Comparison of ENCODE assay signal across 29 cellular contexts in the genomic region with DNA sequence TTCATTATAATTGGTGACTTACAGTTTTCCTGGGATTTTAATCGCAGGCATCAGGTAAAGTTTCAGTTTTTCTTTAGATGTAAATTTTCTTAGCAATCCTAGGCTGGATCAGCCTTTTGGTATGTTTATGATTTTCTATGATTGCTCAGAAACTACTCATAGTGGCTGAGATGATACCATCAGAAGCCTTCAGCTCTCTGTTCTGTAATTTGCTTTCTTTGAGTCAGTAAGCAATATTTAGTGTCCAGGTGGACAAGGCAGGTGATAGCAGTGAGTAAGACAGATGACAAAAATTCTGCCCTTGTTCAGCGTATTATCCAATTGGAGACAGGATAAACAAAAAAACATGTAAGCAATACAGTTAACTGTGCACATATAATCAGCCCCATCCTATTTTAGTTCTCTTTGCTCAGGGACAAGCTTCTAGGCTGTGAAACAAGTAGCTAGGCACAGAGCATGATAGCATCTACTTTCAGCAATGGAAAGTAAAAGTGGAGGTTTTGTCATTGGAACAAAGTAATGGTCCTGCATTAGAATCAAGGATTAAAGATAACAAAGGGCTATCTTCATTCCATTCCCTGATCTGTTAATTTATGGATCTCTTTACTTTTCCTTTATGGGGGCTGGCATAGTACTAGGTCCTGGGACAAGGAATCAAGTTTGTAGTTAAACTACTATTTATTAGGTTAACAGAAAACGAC.
DNase-seq lines count a peak whose midpoint lies in the region; ATAC-seq and TF ChIP-seq lines count a peak whose summit lies in the region.
"Had no signal": no experiment of that assay in that cellular context is flagged by ENCODE, and none has a peak within 500 bp of the region (broad histone marks: within the 10 kb centered on the region; RNA-seq: fewer than 3 reads in every experiment).

No MANE protein-coding gene starts in this region.

- no peaks in the 10 kb centered on the region for H3K9me3 Mint-ChIP-seq in activated T-cell treated with anti-CD3 and anti-CD28 coated beads, Interleukin-2, amount 50 U/mL, for 72 hours
- H3K9me3 Mint-ChIP-seq in stimulated activated effector memory CD8-positive, alpha-beta T cell treated with anti-CD3 and anti-CD28 coated beads, Interleukin-12 subunit alpha, Interleukin-12 subunit beta, amount 100 ng/mL, for 72 hours = no peaks in the 10 kb centered on the region
- H3K9me3 Mint-ChIP-seq: activated naive CD8-positive, alpha-beta T cell treated with anti-CD3 and anti-CD28 coated beads, Interleukin-2, amount 10 ng/mL, durations not matched to agents 7 days and 5 days; CD14-positive monocyte; effector memory CD8-positive, alpha-beta T cell; natural killer cell treated with Interleukin-12 subunit alpha and Interleukin-12 subunit beta and Interleukin-15 and Interleukin-18, amount 100 ng/mL, for 72 hours had no signal

- peak; percentile 27 to 61 for ATAC-seq in activated T-cell treated with anti-CD3 and anti-CD28 coated beads, Interleukin-2, amount 50 U/mL, for 72 hours (replicated peaks in 1 of 2)
- peak; percentile 62 for ATAC-seq in stimulated activated effector memory CD8-positive, alpha-beta T cell treated with anti-CD3 and anti-CD28 coated beads, Interleukin-12 subunit alpha, Interleukin-12 subunit beta, amount 100 ng/mL, for 72 hours
- ATAC-seq: effector memory CD8-positive, alpha-beta T cell; heart left ventricle; natural killer cell treated with Interleukin-12 subunit alpha and Interleukin-12 subunit beta and Interleukin-15 and Interleukin-18, amount 100 ng/mL, for 72 hours; T-helper 17 cell had no signal

- no peak for TF ChIP-seq CTCF in epithelial cell of esophagus (IDR thresholded peaks at IDR 0.05; ENCODE audit: insufficient read depth, low read depth, low read length, missing control alignments)

- H3K27me3 ChIP-seq in NT2/D1 (ENCODE audit: insufficient read depth, insufficient read length) = no peaks in the 10 kb centered on the region
- H3K27me3 ChIP-seq: heart left ventricle, upper lobe of left lung had no signal

- no peak for DNase-seq in activated T-cell treated with anti-CD3 and anti-CD28 coated beads, Interleukin-2, amount 50 U/mL, for 72 hours
- no peak for DNase-seq in activated T-cell treated with anti-CD3 and anti-CD28 coated beads, Interleukin-2, amount 50 U/mL, for 48 hours
- peak; percentile 6 for DNase-seq in NT2/D1 (ENCODE audit: low read depth, low spot score)
- peak; percentile 22 for DNase-seq in epithelial cell of esophagus (ENCODE audit: low read depth)
- DNase-seq in stimulated activated effector memory CD8-positive, alpha-beta T cell treated with anti-CD3 and anti-CD28 coated beads, Interleukin-12 subunit alpha, Interleukin-12 subunit beta, amount 100 ng/mL, for 72 hours (ENCODE audit: low spot score in 2 of 2) = no peak
- no peak for DNase-seq in AG20443 (ENCODE audit: low spot score)
- DNase-seq in HK-2 (ENCODE audit: unreplicated experiment) = no peak
- no peak for DNase-seq in stimulated activated naive CD4-positive, alpha-beta T cell (lab: John Stamatoyannopoulos, UW)
- DNase-seq: activated CD4-positive, CD25-positive, alpha-beta regulatory T cell treated with anti-CD3 and anti-CD28 coated beads, Interleukin-2, amount 50 U/mL, for 72 hours; activated effector memory CD4-positive, alpha-beta T cell treated with Interleukin-2 at 50 U/mL for 16 hours; activated naive CD8-positive, alpha-beta T cell treated with anti-CD3 and anti-CD28 coated beads, Interleukin-2, amount 10 ng/mL, durations not matched to agents 7 days and 5 days; Caco-2; central memory CD4-positive, alpha-beta T cell; cortex of kidney; DMS53; effector memory CD8-positive, alpha-beta T cell; heart left ventricle; MM.1S; NCI-H2029; NCI-H526; PC-9; Right ventricle myocardium superior; stimulated activated CD4-positive, alpha-beta T cell treated with anti-CD3 and anti-CD28 coated beads, Interleukin-4, amount 100 ng/mL, for 4 hours; T-helper 17 cell; upper lobe of left lung had no signal

- H3K9ac ChIP-seq in NT2/D1 (ENCODE audit: insufficient read length, low read depth) = no peak overlapping the region
- H3K9ac ChIP-seq: KMS-11 had no signal

- no peaks in the 10 kb centered on the region for H3K27me3 Mint-ChIP-seq in activated T-cell treated with anti-CD3 and anti-CD28 coated beads, Interleukin-2, amount 50 U/mL, for 72 hours (ENCODE audit: low read depth)
- H3K27me3 Mint-ChIP-seq: activated naive CD8-positive, alpha-beta T cell treated with anti-CD3 and anti-CD28 coated beads, Interleukin-2, amount 10 ng/mL, durations not matched to agents 7 days and 5 days; effector memory CD8-positive, alpha-beta T cell; natural killer cell treated with Interleukin-12 subunit alpha and Interleukin-12 subunit beta and Interleukin-15 and Interleukin-18, amount 100 ng/mL, for 72 hours; T-helper 17 cell had no signal

- H3K4me3 Mint-ChIP-seq in activated T-cell treated with anti-CD3 and anti-CD28 coated beads, Interleukin-2, amount 50 U/mL, for 72 hours = peak overlapping the region in 1 of 2 donors; percentile 5
- no peak overlapping the region for H3K4me3 Mint-ChIP-seq in stimulated activated effector memory CD8-positive, alpha-beta T cell treated with anti-CD3 and anti-CD28 coated beads, Interleukin-12 subunit alpha, Interleukin-12 subunit beta, amount 100 ng/mL, for 72 hours
- H3K4me3 Mint-ChIP-seq: activated naive CD8-positive, alpha-beta T cell treated with anti-CD3 and anti-CD28 coated beads, Interleukin-2, amount 10 ng/mL, durations not matched to agents 7 days and 5 days; CD14-positive monocyte; effector memory CD8-positive, alpha-beta T cell; natural killer cell treated with Interleukin-12 subunit alpha and Interleukin-12 subunit beta and Interleukin-15 and Interleukin-18, amount 100 ng/mL, for 72 hours; T-helper 17 cell had no signal

- H3K4me1 Mint-ChIP-seq in activated T-cell treated with anti-CD3 and anti-CD28 coated beads, Interleukin-2, amount 50 U/mL, for 72 hours (ENCODE audit: low read depth) = peaks cover 30% of the 10 kb centered on the region
- H3K4me1 Mint-ChIP-seq in stimulated activated effector memory CD8-positive, alpha-beta T cell treated with anti-CD3 and anti-CD28 coated beads, Interleukin-12 subunit alpha, Interleukin-12 subunit beta, amount 100 ng/mL, for 72 hours = peaks cover 27% of the 10 kb centered on the region
- H3K4me1 Mint-ChIP-seq: CD14-positive monocyte had no signal

- H3K27ac Mint-ChIP-seq in activated T-cell treated with anti-CD3 and anti-CD28 coated beads, Interleukin-2, amount 50 U/mL, for 72 hours = peak overlapping the region; percentile 51
- H3K27ac Mint-ChIP-seq in stimulated activated effector memory CD8-positive, alpha-beta T cell treated with anti-CD3 and anti-CD28 coated beads, Interleukin-12 subunit alpha, Interleukin-12 subunit beta, amount 100 ng/mL, for 72 hours = no peak overlapping the region
- H3K27ac Mint-ChIP-seq: activated naive CD8-positive, alpha-beta T cell treated with anti-CD3 and anti-CD28 coated beads, Interleukin-2, amount 10 ng/mL, durations not matched to agents 7 days and 5 days; effector memory CD8-positive, alpha-beta T cell; natural killer cell treated with Interleukin-12 subunit alpha and Interleukin-12 subunit beta and Interleukin-15 and Interleukin-18, amount 100 ng/mL, for 72 hours; T-helper 17 cell had no signal

- no peaks in the 10 kb centered on the region for H3K9me3 ChIP-seq in NT2/D1 (ENCODE audit: insufficient read depth, low read length)
- H3K9me3 ChIP-seq: Caco-2, heart left ventricle, upper lobe of left lung had no signal

- H3K36me3 ChIP-seq in NT2/D1 (ENCODE audit: insufficient read depth, insufficient read length, low read length) = peaks cover 5% of the 10 kb centered on the region
- H3K36me3 ChIP-seq: upper lobe of left lung had no signal

- H3K36me3 Mint-ChIP-seq in activated T-cell treated with anti-CD3 and anti-CD28 coated beads, Interleukin-2, amount 50 U/mL, for 72 hours (ENCODE audit: insufficient read depth in 2 of 2) = peaks cover 9 to 10% of the 10 kb centered on the region in 2 donors
- H3K36me3 Mint-ChIP-seq in stimulated activated effector memory CD8-positive, alpha-beta T cell treated with anti-CD3 and anti-CD28 coated beads, Interleukin-12 subunit alpha, Interleukin-12 subunit beta, amount 100 ng/mL, for 72 hours = peaks cover 8% of the 10 kb centered on the region

- H3K4me3 ChIP-seq in NT2/D1 (ENCODE audit: insufficient read length, low read depth) (no peak overlapping the region), epithelial cell of esophagus (ENCODE audit: low read length) (no peak overlapping the region)
- H3K4me3 ChIP-seq: heart left ventricle, lung, PC-9, upper lobe of left lung had no signal

- no peaks in the 10 kb centered on the region for H3K4me1 ChIP-seq in NT2/D1 (ENCODE audit: insufficient read depth, insufficient read length)

Comparison
In these comparisons a context has a peak if more than half of its experiments do, and no peak if none do; other contexts are left out.
1. DNase-seq: peak in NT2/D1 (single experiment) and epithelial cell of esophagus (single experiment); none in activated T-cell treated with anti-CD3 and anti-CD28 coated beads, Interleukin-2, amount 50 U/mL, for 72 hours (0 of 2), activated T-cell treated with anti-CD3 and anti-CD28 coated beads, Interleukin-2, amount 50 U/mL, for 48 hours (0 of 2), stimulated activated effector memory CD8-positive, alpha-beta T cell treated with anti-CD3 and anti-CD28 coated beads, Interleukin-12 subunit alpha, Interleukin-12 subunit beta, amount 100 ng/mL, for 72 hours (0 of 2), AG20443 (single experiment), HK-2 (single experiment) and stimulated activated naive CD4-positive, alpha-beta T cell (0 of 6).